1 cellular context compared by ENCODE assay signal in the genomic region with DNA sequence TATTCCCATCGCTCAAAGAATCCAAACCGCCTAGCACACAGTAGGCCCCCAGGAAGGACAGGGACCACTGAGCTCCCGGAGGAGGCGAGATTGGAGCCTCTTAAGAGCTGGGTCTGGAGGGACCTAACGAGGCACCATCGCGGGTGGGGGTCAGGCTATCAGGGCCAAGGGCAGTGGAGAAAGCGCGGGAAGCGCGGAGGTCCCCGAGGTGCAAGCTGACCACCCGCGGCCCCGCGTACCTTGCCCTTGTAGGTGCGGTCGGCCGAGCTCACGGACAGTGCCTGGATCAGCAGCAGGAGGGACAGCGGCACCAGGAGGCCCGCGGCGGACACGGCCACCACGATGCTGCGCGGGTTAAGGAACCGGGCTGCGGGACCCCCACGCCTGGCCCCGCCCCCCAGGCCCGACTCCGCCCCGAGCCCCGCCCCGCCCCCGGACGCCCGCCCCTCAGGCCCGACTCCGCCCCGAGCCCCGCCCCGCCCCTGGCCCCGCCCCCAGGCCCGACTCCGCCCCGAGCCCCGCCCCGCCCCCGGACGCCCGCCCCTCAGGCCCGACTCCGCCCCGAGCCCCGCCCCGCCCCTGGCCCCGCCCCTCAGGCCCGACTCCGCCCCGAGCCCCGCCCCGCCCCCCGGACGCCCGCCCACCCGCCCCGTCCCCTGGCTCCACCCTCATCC.
TF ChIP-seq lines count a peak whose summit lies in the region.

No MANE protein-coding gene starts in this region.

TF ChIP-seq in endothelial cell of umbilical vein, 7 proteins besides CTCF, POLR2A, EP300 and RAD21:
- TF ChIP-seq, protein P1, sequence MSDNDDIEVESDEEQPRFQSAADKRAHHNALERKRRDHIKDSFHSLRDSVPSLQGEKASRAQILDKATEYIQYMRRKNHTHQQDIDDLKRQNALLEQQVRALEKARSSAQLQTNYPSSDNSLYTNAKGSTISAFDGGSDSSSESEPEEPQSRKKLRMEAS (IDR thresholded peaks at IDR 0.05; ENCODE audit: insufficient read depth, insufficient read length) = no peak
- no peak for TF ChIP-seq POLR2AphosphoS5 (IDR thresholded peaks at IDR 0.05; ENCODE audit: insufficient read depth, low read depth, low read length)
- no peak for TF ChIP-seq JUN (IDR thresholded peaks at IDR 0.05; ENCODE audit: borderline replicate concordance, insufficient read depth, insufficient read length, low read depth)
- no peak for TF ChIP-seq MYC (IDR thresholded peaks at IDR 0.05; ENCODE audit: low read depth, low read length)
- no peak for TF ChIP-seq EZH2 (IDR thresholded peaks at IDR 0.05; ENCODE audit: borderline replicate concordance, low read depth, low read length, severe bottlenecking)
- no peak for TF ChIP-seq FOS (IDR thresholded peaks at IDR 0.05; ENCODE audit: borderline replicate concordance, insufficient read depth, low read length)
- TF ChIP-seq GATA2 (IDR thresholded peaks at IDR 0.05; ENCODE audit: insufficient read depth, insufficient read length, low read depth, low read length) = no peak
TF ChIP-seq in endothelial cell of umbilical vein: peak in this region for 0.
